1 cellular context compared by ENCODE assay signal in genomic region chr18:77054606-77055428, GRCh38.
TF ChIP-seq lines count a peak whose summit lies in the region.

No MANE protein-coding gene starts in this region.

TF ChIP-seq in GM23338, 12 proteins besides CTCF, POLR2A, EP300 and RAD21 (continued from another document):
- TF ChIP-seq, protein P1, sequence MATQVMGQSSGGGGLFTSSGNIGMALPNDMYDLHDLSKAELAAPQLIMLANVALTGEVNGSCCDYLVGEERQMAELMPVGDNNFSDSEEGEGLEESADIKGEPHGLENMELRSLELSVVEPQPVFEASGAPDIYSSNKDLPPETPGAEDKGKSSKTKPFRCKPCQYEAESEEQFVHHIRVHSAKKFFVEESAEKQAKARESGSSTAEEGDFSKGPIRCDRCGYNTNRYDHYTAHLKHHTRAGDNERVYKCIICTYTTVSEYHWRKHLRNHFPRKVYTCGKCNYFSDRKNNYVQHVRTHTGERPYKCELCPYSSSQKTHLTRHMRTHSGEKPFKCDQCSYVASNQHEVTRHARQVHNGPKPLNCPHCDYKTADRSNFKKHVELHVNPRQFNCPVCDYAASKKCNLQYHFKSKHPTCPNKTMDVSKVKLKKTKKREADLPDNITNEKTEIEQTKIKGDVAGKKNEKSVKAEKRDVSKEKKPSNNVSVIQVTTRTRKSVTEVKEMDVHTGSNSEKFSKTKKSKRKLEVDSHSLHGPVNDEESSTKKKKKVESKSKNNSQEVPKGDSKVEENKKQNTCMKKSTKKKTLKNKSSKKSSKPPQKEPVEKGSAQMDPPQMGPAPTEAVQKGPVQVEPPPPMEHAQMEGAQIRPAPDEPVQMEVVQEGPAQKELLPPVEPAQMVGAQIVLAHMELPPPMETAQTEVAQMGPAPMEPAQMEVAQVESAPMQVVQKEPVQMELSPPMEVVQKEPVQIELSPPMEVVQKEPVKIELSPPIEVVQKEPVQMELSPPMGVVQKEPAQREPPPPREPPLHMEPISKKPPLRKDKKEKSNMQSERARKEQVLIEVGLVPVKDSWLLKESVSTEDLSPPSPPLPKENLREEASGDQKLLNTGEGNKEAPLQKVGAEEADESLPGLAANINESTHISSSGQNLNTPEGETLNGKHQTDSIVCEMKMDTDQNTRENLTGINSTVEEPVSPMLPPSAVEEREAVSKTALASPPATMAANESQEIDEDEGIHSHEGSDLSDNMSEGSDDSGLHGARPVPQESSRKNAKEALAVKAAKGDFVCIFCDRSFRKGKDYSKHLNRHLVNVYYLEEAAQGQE (IDR thresholded peaks at IDR 0.05; ENCODE audit: unreplicated experiment) = no peak
- no peak for TF ChIP-seq STAT1 (IDR thresholded peaks at IDR 0.05; ENCODE audit: unreplicated experiment)
- TF ChIP-seq ZNF114 (CRISPR knock-in tag; IDR thresholded peaks at IDR 0.05) = no peak
- no peak for TF ChIP-seq CREB1 (CRISPR knock-in tag; IDR thresholded peaks at IDR 0.05; ENCODE audit: low read depth)
